15 cellular contexts compared by ENCODE assay signal in genomic region chr9:123176949-123177348, GRCh38.
"Had no signal": no experiment of that assay in that cellular context is flagged by ENCODE, and none has a peak within 500 bp of the region (broad histone marks: within the 10 kb centered on the region; RNA-seq: fewer than 3 reads in every experiment).

No MANE protein-coding gene starts in this region.

- H3K36me3 ChIP-seq: left lung had no signal

- ATAC-seq: left lung; natural killer cell treated with Interleukin-12 subunit alpha and Interleukin-12 subunit beta and Interleukin-15 and Interleukin-18, amount 100 ng/mL, for 72 hours; stimulated activated naive CD8-positive, alpha-beta T cell treated with anti-CD3 and anti-CD28 coated beads, Interleukin-15, Interleukin-2, amounts not matched to agents 100 U/mL and 50 U/mL, for 24 hours had no signal

- DNase-seq: activated CD4-positive, alpha-beta memory T cell treated with anti-CD3 and anti-CD28 coated beads, Interleukin-2, amount 10 ng/mL, durations not matched to agents 7 days and 5 days; activated CD4-positive, alpha-beta T cell treated with anti-CD3 and anti-CD28 coated beads for 4 hours; activated naive CD4-positive, alpha-beta T cell treated with anti-CD3 and anti-CD28 coated beads, Interleukin-2, amount 50 U/mL, for 16 hours; activated T-cell treated with anti-CD3 and anti-CD28 coated beads, Interleukin-2, amount 50 U/mL, for 24 hours; erythroblast; left lung; nucleus accumbens; posterior cingulate gyrus; stimulated activated CD4-positive, alpha-beta T cell treated with anti-CD3 and anti-CD28 coated beads, Interleukin-4, amount 100 ng/mL, for 24 hours; stimulated activated naive CD8-positive, alpha-beta T cell treated with anti-CD3 and anti-CD28 coated beads, Interleukin-15, Interleukin-2, amounts not matched to agents 100 U/mL and 50 U/mL, for 24 hours had no signal

- H3K4me3 Mint-ChIP-seq: activated CD4-positive, alpha-beta memory T cell treated with anti-CD3 and anti-CD28 coated beads, Interleukin-2, amount 10 ng/mL, durations not matched to agents 7 days and 5 days; activated T-cell treated with anti-CD3 and anti-CD28 coated beads, Interleukin-2, amount 50 U/mL, for 24 hours; natural killer cell treated with Interleukin-12 subunit alpha and Interleukin-12 subunit beta and Interleukin-15 and Interleukin-18, amount 100 ng/mL, for 72 hours had no signal

- H3K36me3 Mint-ChIP-seq: natural killer cell treated with Interleukin-12 subunit alpha and Interleukin-12 subunit beta and Interleukin-15 and Interleukin-18, amount 100 ng/mL, for 72 hours had no signal

- H3K4me3 ChIP-seq: hepatocyte, left lung, skin epidermis had no signal

- H3K9me3 Mint-ChIP-seq: activated CD4-positive, alpha-beta memory T cell treated with anti-CD3 and anti-CD28 coated beads, Interleukin-2, amount 10 ng/mL, durations not matched to agents 7 days and 5 days; activated T-cell treated with anti-CD3 and anti-CD28 coated beads, Interleukin-2, amount 50 U/mL, for 24 hours; natural killer cell treated with Interleukin-12 subunit alpha and Interleukin-12 subunit beta and Interleukin-15 and Interleukin-18, amount 100 ng/mL, for 72 hours had no signal

- H3K4me1 ChIP-seq: left lung had no signal

- H3K27me3 ChIP-seq: hepatocyte, left lung had no signal

- H2AFZ ChIP-seq: hepatocyte had no signal

- FAIRE-seq: astrocyte, bronchial epithelial cell had no signal

- H3K27ac Mint-ChIP-seq: activated CD4-positive, alpha-beta memory T cell treated with anti-CD3 and anti-CD28 coated beads, Interleukin-2, amount 10 ng/mL, durations not matched to agents 7 days and 5 days; activated T-cell treated with anti-CD3 and anti-CD28 coated beads, Interleukin-2, amount 50 U/mL, for 24 hours; natural killer cell treated with Interleukin-12 subunit alpha and Interleukin-12 subunit beta and Interleukin-15 and Interleukin-18, amount 100 ng/mL, for 72 hours had no signal

- H3K27ac ChIP-seq: hepatocyte, left lung, skin epidermis had no signal

- H3K4me2 ChIP-seq: hepatocyte had no signal

- H3K27me3 Mint-ChIP-seq: activated CD4-positive, alpha-beta memory T cell treated with anti-CD3 and anti-CD28 coated beads, Interleukin-2, amount 10 ng/mL, durations not matched to agents 7 days and 5 days; activated T-cell treated with anti-CD3 and anti-CD28 coated beads, Interleukin-2, amount 50 U/mL, for 24 hours; natural killer cell treated with Interleukin-12 subunit alpha and Interleukin-12 subunit beta and Interleukin-15 and Interleukin-18, amount 100 ng/mL, for 72 hours had no signal

- H3K9me3 ChIP-seq: left lung had no signal
